Comparison of ENCODE assay signal across 12 cellular contexts in the genomic region with DNA sequence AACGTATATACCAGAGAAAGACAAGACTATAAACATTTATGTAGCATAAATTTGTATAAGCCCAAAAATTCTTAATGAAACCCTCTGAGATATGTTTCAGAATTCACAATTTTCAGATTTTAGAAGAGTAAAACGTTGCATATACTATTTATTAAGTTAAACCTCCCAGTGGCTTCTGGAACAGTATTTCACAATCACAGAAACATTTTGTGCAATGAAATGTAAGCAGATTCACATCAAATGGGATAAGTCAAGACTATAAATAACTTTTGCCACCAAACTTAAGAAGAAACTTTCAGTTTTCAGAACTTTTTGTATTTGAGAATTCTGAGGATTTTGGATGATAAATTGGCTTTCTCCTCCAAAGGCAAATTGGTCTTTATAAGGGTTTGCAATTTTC. TPM values are rescaled to one million over a fixed set of nuclear protein-coding genes. Genes with fewer than 3 reads are reported as not detected.
DNase-seq lines count a peak whose midpoint lies in the region; ATAC-seq and TF ChIP-seq lines count a peak whose summit lies in the region.
"Had no signal": no experiment of that assay in that cellular context is flagged by ENCODE, and none has a peak within 500 bp of the region (broad histone marks: within the 10 kb centered on the region; RNA-seq: fewer than 3 reads in every experiment).

No MANE protein-coding gene starts in this region.

- H3K27me3 Mint-ChIP-seq in HFFc6 (ENCODE audit: insufficient read depth): no peaks in the 10 kb centered on the region
- no peaks in the 10 kb centered on the region for H3K27me3 Mint-ChIP-seq in CD4-positive, alpha-beta memory T cell
- H3K27me3 Mint-ChIP-seq: IgD-negative memory B cell had no signal

- DNase-seq in HFFc6: no peak
- no peak for DNase-seq in RWPE2 (ENCODE audit: low spot score)
- peak; percentile 51 for DNase-seq in fibroblast of the conjunctiva (ENCODE audit: low read depth)
- DNase-seq in suprapubic skin (ENCODE audit: low spot score in 2 of 2): no peak
- DNase-seq in CD4-positive, alpha-beta memory T cell: no peak
- DNase-seq in lower leg skin (ENCODE audit: low spot score in 2 of 2): no peak
- DNase-seq: activated CD4-positive, CD25-positive, alpha-beta regulatory T cell treated with anti-CD3 and anti-CD28 coated beads, Interleukin-2, amount 50 U/mL, for 72 hours; activated naive CD4-positive, alpha-beta T cell treated with Interleukin-2 at 50 U/mL for 16 hours; NCI-H2171 treated with DMSO at 0.1 percent for 48 hours had no signal

- 38% methylated on average over 2 of the region's 2 CpGs for WGBS in suprapubic skin
- 46 to 48% methylated on average over 2 of the region's 2 CpGs for WGBS in lower leg skin, 2 donors

- H3K36me3 ChIP-seq in RWPE2 (ENCODE audit: low read depth) (peaks cover 83% of the 10 kb centered on the region), suprapubic skin (peaks cover 22% of the 10 kb centered on the region)
- H3K36me3 ChIP-seq in CD4-positive, alpha-beta memory T cell (ENCODE audit: insufficient read depth, low read length): peaks cover 36% of the 10 kb centered on the region

- TF ChIP-seq CTCF in HFFc6 (IDR thresholded peaks at IDR 0.05): no peak
- no peak for TF ChIP-seq CTCF in RWPE2 (IDR thresholded peaks at IDR 0.05; ENCODE audit: poor library complexity, severe bottlenecking)
- no peak for TF ChIP-seq CTCF in suprapubic skin (IDR thresholded peaks at IDR 0.05)
- TF ChIP-seq CTCF in lower leg skin (IDR thresholded peaks at IDR 0.05): no peak

- H3K27me3 ChIP-seq in RWPE2 (ENCODE audit: insufficient read depth, poor library complexity, severe bottlenecking): no peaks in the 10 kb centered on the region
- H3K27me3 ChIP-seq in suprapubic skin: no peaks in the 10 kb centered on the region
- no peaks in the 10 kb centered on the region for H3K27me3 ChIP-seq in CD4-positive, alpha-beta memory T cell (ENCODE audit: insufficient read depth, low read length)

- 0 out of 2 replicates have a peak overlapping the region, but pooled peaks have one; percentile 11 for H3K4me3 Mint-ChIP-seq in HFFc6
- H3K4me3 Mint-ChIP-seq in CD4-positive, alpha-beta memory T cell: no peak overlapping the region
- H3K4me3 Mint-ChIP-seq: nephron had no signal

- H3K4me1 ChIP-seq in RWPE2 (ENCODE audit: insufficient read depth, poor library complexity, severe bottlenecking) (peaks cover 17% of the 10 kb centered on the region), suprapubic skin (peaks cover 39% of the 10 kb centered on the region)
- H3K4me1 ChIP-seq in CD4-positive, alpha-beta memory T cell (ENCODE audit: insufficient read depth, low read length): peaks cover 44% of the 10 kb centered on the region

- ATAC-seq in RWPE2 (ENCODE audit: low read depth) (no peak), GM18873 (IDR thresholded peaks at IDR 0.05; ENCODE audit: low FRiP score, unreplicated experiment) (no peak)

- intact Hi-C loops in CD4-positive, alpha-beta memory T cell (cut with micrococcal nuclease): no loop called here
- intact Hi-C loops in lower leg skin (cut with DNase I; ENCODE audit: low total_unique reads): no loop called here

- no peak for TF ChIP-seq EP300 in suprapubic skin (IDR thresholded peaks at IDR 0.05)

- no peaks in the 10 kb centered on the region for H3K9me3 Mint-ChIP-seq in HFFc6
- H3K9me3 Mint-ChIP-seq in CD4-positive, alpha-beta memory T cell: no peaks in the 10 kb centered on the region
- H3K9me3 Mint-ChIP-seq: IgD-negative memory B cell, nephron had no signal

- peaks cover 36% of the 10 kb centered on the region for H3K4me1 Mint-ChIP-seq in HFFc6 (ENCODE audit: low read depth)
- peaks cover 12 to 44% (median 26%) of the 10 kb centered on the region in 4 donors for H3K4me1 Mint-ChIP-seq in CD4-positive, alpha-beta memory T cell

- H3K4me3 ChIP-seq in RWPE2 (ENCODE audit: severe bottlenecking) (no peak overlapping the region), suprapubic skin (no peak overlapping the region), lower leg skin (ENCODE audit: low read depth, poor library complexity, severe bottlenecking) (no peak overlapping the region)
- no peak overlapping the region for H3K4me3 ChIP-seq in CD4-positive, alpha-beta memory T cell (ENCODE audit: low read length in 2 of 2)

- H3K27ac ChIP-seq in RWPE2 (ENCODE audit: poor library complexity, severe bottlenecking) (peak overlapping the region; percentile 6), suprapubic skin (peak overlapping the region; percentile 66)
- no peak overlapping the region for H3K27ac ChIP-seq in CD4-positive, alpha-beta memory T cell (ENCODE audit: low read depth, low read length)

- H3K27ac Mint-ChIP-seq in HFFc6: peak overlapping the region; percentile 56; the same call in 1 of the 2 replicates
- peak overlapping the region in 2 of 7 donors; percentile 4 to 72 for H3K27ac Mint-ChIP-seq in CD4-positive, alpha-beta memory T cell

- POLR2A ChIA-PET in CD4-positive, alpha-beta memory T cell (lab: Charles Lee; ENCODE audit: partially characterized antibody): interaction anchor here (1.0 kb wide), 1 partner anchor 9 kb away, joined by 3 read pairs; a partner anchor contains a TSS

- no peaks in the 10 kb centered on the region; the same call in 1 of the 2 replicates for H3K36me3 Mint-ChIP-seq in HFFc6 (ENCODE audit: low read depth)
- H3K36me3 Mint-ChIP-seq in CD4-positive, alpha-beta memory T cell: peaks cover 15 to 59% of the 10 kb centered on the region in 2 donors

- TF ChIP-seq POLR2A in suprapubic skin (IDR thresholded peaks at IDR 0.05) (no peak), lower leg skin (IDR thresholded peaks at IDR 0.05) (no peak)

- H3K9me3 ChIP-seq in RWPE2 (ENCODE audit: severe bottlenecking) (no peaks in the 10 kb centered on the region), suprapubic skin (no peaks in the 10 kb centered on the region)
- H3K9me3 ChIP-seq in CD4-positive, alpha-beta memory T cell (ENCODE audit: control insufficient read depth in 1 of 2, low read length in 2 of 2): no peaks in the 10 kb centered on the region

- CTCF ChIA-PET in CD4-positive, alpha-beta memory T cell (lab: Charles Lee; ENCODE audit: partially characterized antibody): interaction anchor here (1.1 kb wide), 2 partner anchors 9 to 32 kb away, joined by 3 read pairs; no protein-coding TSS in a partner anchor

RNA-seq across cellular contexts. Expression of a gene that starts 9.2 kb away (rescaled TPM):
- 10 to 100 TPM; 38.1 to 49.4 (median 45.3) TPM for total RNA-seq in HFFc6 (2021; fragmentation: NEBNext Ultra II Directional; extraction: Animal tissue kit (Norgen Biotek cat#: 25700))
- total RNA-seq in suprapubic skin: 100 to 1,000 TPM in 2 of 4 donors, 10 to 100 TPM in 2; 73.2 to 213 (median 98.0) TPM
- total RNA-seq in CD4-positive, alpha-beta memory T cell: 100 to 1,000 TPM; 149 to 153 TPM
- 10 to 100 TPM; 22.8 to 92.1 TPM for polyA plus RNA-seq in CD4-positive, alpha-beta memory T cell
- 100 to 1,000 TPM in 1 of 4 donors, 10 to 100 TPM in 3; 85.3 to 125 (median 93.3) TPM for total RNA-seq in lower leg skin
